In genomic region chr7:106565428-106565827, GRCh38 we compare ENCODE assay signal across 1 cellular context.
TF ChIP-seq lines count a peak whose summit lies in the region.

No MANE protein-coding gene starts in this region.

TF ChIP-seq in K562, 482 proteins besides CTCF, POLR2A, EP300 and RAD21 (continued from another document and continues in another):
- TF ChIP-seq PATZ1 (CRISPR knock-in tag; IDR thresholded peaks at IDR 0.05; ENCODE audit: borderline replicate concordance) (no peak), ZNF583 (CRISPR knock-in tag; IDR thresholded peaks at IDR 0.05) (no peak), HDAC3 (IDR thresholded peaks at IDR 0.05; ENCODE audit: borderline replicate concordance, partially characterized antibody) (no peak), ZSCAN29 (IDR thresholded peaks at IDR 0.05) (no peak), NFYB (IDR thresholded peaks at IDR 0.05; ENCODE audit: extremely low read depth, insufficient read length) (peak; percentile 24), MECOM (CRISPR knock-in tag; IDR thresholded peaks at IDR 0.05) (0 out of 2 replicates have a peak, but pooled peaks have one; percentile 32), RBM17 (IDR thresholded peaks at IDR 0.05; ENCODE audit: borderline replicate concordance, low read depth, low read length) (no peak), SRSF3 (IDR thresholded peaks at IDR 0.05; ENCODE audit: insufficient read depth, low read length) (no peak), KAT8 (IDR thresholded peaks at IDR 0.05; ENCODE audit: low read depth) (no peak), ILF3 (IDR thresholded peaks at IDR 0.05; ENCODE audit: borderline replicate concordance) (no peak), AFF1 (IDR thresholded peaks at IDR 0.05; ENCODE audit: low read depth in 1 of 2, partially characterized antibody in 2 of 2) (no peak), KHSRP (IDR thresholded peaks at IDR 0.05) (no peak), CREB5 (CRISPR knock-in tag; IDR thresholded peaks at IDR 0.05) (no peak), ZBTB5 (IDR thresholded peaks at IDR 0.05) (no peak), FOSL1 (tag; conservative IDR thresholded peaks at IDR 0.05) (no peak), ATF3 (IDR thresholded peaks at IDR 0.05) (peak; percentile 51), ATF3 (CRISPR knock-in tag; conservative IDR thresholded peaks at IDR 0.05) (no peak), TAF9B (IDR thresholded peaks at IDR 0.05; ENCODE audit: partially characterized antibody) (no peak), ZNF121 (CRISPR knock-in tag; conservative IDR thresholded peaks at IDR 0.05) (no peak), ZNF77 (CRISPR knock-in tag; IDR thresholded peaks at IDR 0.05) (no peak), CREB1 (IDR thresholded peaks at IDR 0.05) (no peak), CREB1 (CRISPR knock-in tag; IDR thresholded peaks at IDR 0.05) (no peak), NCOA6 (IDR thresholded peaks at IDR 0.05) (no peak), RBM15 (IDR thresholded peaks at IDR 0.05; ENCODE audit: insufficient read depth, low read length) (no peak), CHD4 (IDR thresholded peaks at IDR 0.05; ENCODE audit: insufficient read depth, insufficient replicate concordance, low read depth, low read length, poor library complexity, severe bottlenecking) (no peak), TCF15 (CRISPR knock-in tag; IDR thresholded peaks at IDR 0.05) (0 out of 2 replicates have a peak, but pooled peaks have one; percentile 13), PHB (CRISPR knock-in tag; IDR thresholded peaks at IDR 0.05) (no peak), ZNF184 (CRISPR knock-in tag; IDR thresholded peaks at IDR 0.05) (no peak), PRPF4 (IDR thresholded peaks at IDR 0.05; ENCODE audit: insufficient read depth, low read depth, low read length, poor library complexity, severe bottlenecking) (no peak), HBP1 (CRISPR knock-in tag; IDR thresholded peaks at IDR 0.05) (no peak), NR2C1 (IDR thresholded peaks at IDR 0.05) (no peak), NR2C1 (tag; IDR thresholded peaks at IDR 0.05) (peak; percentile 26; the same call in 1 of the 2 replicates), FOXJ3 (CRISPR knock-in tag; IDR thresholded peaks at IDR 0.05) (no peak), COPS2 (conservative IDR thresholded peaks at IDR 0.05) (no peak), ZNF41 (CRISPR knock-in tag; conservative IDR thresholded peaks at IDR 0.05) (no peak), ZNF133 (CRISPR knock-in tag; IDR thresholded peaks at IDR 0.05) (no peak), SRSF7 (optimal IDR thresholded peaks at IDR 0.05; ENCODE audit: low read depth, low read length) (no peak), STAT5B (CRISPR knock-in tag; IDR thresholded peaks at IDR 0.05) (no peak), DLX4 (CRISPR knock-in tag; IDR thresholded peaks at IDR 0.05) (no peak), MEF2A (IDR thresholded peaks at IDR 0.05; ENCODE audit: control insufficient read depth, low read depth, low read length) (no peak), GABPB2 (CRISPR knock-in tag; conservative IDR thresholded peaks at IDR 0.05) (no peak), CSDE1 (IDR thresholded peaks at IDR 0.05) (no peak), CBX3 (IDR thresholded peaks at IDR 0.05; ENCODE audit: borderline replicate concordance in 1 of 2, low read length in 2 of 2) (0 out of 3 replicates have a peak, but pooled peaks of 1 of the 2 experiments have one; percentile 14), ZNF696 (CRISPR knock-in tag; conservative IDR thresholded peaks at IDR 0.05) (no peak), ADNP (tag; IDR thresholded peaks at IDR 0.05) (no peak), ZBTB33 (CRISPR knock-in tag; IDR thresholded peaks at IDR 0.05) (no peak), KDM1A (IDR thresholded peaks at IDR 0.05) (no peak), KDM5B (IDR thresholded peaks at IDR 0.05; ENCODE audit: insufficient replicate concordance, low read depth, low read length) (no peak), ZNF764 (CRISPR knock-in tag; IDR thresholded peaks at IDR 0.05; ENCODE audit: low read depth) (no peak)
